Comparison of ENCODE assay signal across 10 cellular contexts in genomic region chr15:62133141-62133540, GRCh38. TPM values are rescaled to one million over a fixed set of nuclear protein-coding genes. Genes with fewer than 3 reads are reported as not detected.
"Had no signal": no experiment of that assay in that cellular context is flagged by ENCODE, and none has a peak within 500 bp of the region (broad histone marks: within the 10 kb centered on the region; RNA-seq: fewer than 3 reads in every experiment).

No MANE protein-coding gene starts in this region.

- ATAC-seq: HepG2, K562 had no signal

- H3K27ac ChIP-seq: HL-60, KMS-11 had no signal

- DNase-seq: IMR-90, KBM-7, KG1 had no signal

- FAIRE-seq: HepG2, HTR-8/SVneo had no signal

- H3K4me2 ChIP-seq: KMS-11 had no signal

- H3K4me3 ChIP-seq: K562 had no signal

RNA-seq across cellular contexts. Expression of gene C2CD4B, which starts 31.9 kb away (rescaled TPM):
- total RNA-seq: HepG2, HT1080, IMR-90, K562 had no signal
- polyA plus RNA-seq: HepG2, IgD-negative memory B cell, IMR-90 had no signal
